1 cellular context compared by ENCODE assay signal in genomic region chr1:35807614-35808375, GRCh38.
TF ChIP-seq lines count a peak whose summit lies in the region.

AGO4 (plus strand) TSS chr1:35808016; CDS start chr1:35808417, 401 bp downstream.

TF ChIP-seq in HEK293, 187 proteins besides CTCF, POLR2A, EP300 and RAD21 (continues in another document):
- no peak for TF ChIP-seq TSHZ1 (tag by site-specific recombination; IDR thresholded peaks at IDR 0.05; ENCODE audit: borderline replicate concordance)
- peak; percentile 75 for TF ChIP-seq ZNF335 (tag by site-specific recombination; conservative IDR thresholded peaks at IDR 0.05)
- no peak for TF ChIP-seq SP2 (tag by site-specific recombination; IDR thresholded peaks at IDR 0.05)
- no peak for TF ChIP-seq ZNF18 (tag by site-specific recombination; IDR thresholded peaks at IDR 0.05)
- no peak for TF ChIP-seq PRDM1 (tag by site-specific recombination; IDR thresholded peaks at IDR 0.05)
- TF ChIP-seq ZNF785 (tag by site-specific recombination; IDR thresholded peaks at IDR 0.05), result no peak; the same call in 1 of the 2 replicates
- TF ChIP-seq ZNF426 (tag by site-specific recombination; IDR thresholded peaks at IDR 0.05), result no peak
- TF ChIP-seq ZNF2 (tag by site-specific recombination; IDR thresholded peaks at IDR 0.05), result peak; percentile 50; the same call in 1 of the 2 replicates
- TF ChIP-seq ZFP3 (tag by site-specific recombination; IDR thresholded peaks at IDR 0.05; ENCODE audit: low read depth), result no peak
- peak; percentile 74 for TF ChIP-seq ZBTB8A (tag by site-specific recombination; IDR thresholded peaks at IDR 0.05)
- TF ChIP-seq ZNF292 (tag by site-specific recombination; IDR thresholded peaks at IDR 0.05; ENCODE audit: borderline replicate concordance, low read depth), result no peak
- TF ChIP-seq ZNF558 (tag by site-specific recombination; IDR thresholded peaks at IDR 0.05), result no peak
- peak; percentile 57; the same call in 1 of the 2 replicates for TF ChIP-seq ZEB2 (tag by site-specific recombination; IDR thresholded peaks at IDR 0.05)
- 0 out of 2 replicates have a peak, but pooled peaks have one; percentile 68 for TF ChIP-seq ZBTB7A (tag by site-specific recombination; IDR thresholded peaks at IDR 0.05; ENCODE audit: low read depth)
- TF ChIP-seq PRDM10 (tag by site-specific recombination; IDR thresholded peaks at IDR 0.05), result 0 out of 2 replicates have a peak, but pooled peaks have one; percentile 9
- no peak for TF ChIP-seq ZNF280D (tag by site-specific recombination; IDR thresholded peaks at IDR 0.05)
- no peak for TF ChIP-seq ZNF521 (tag by site-specific recombination; IDR thresholded peaks at IDR 0.05)
- peak; percentile 35 for TF ChIP-seq GLIS1 (tag by site-specific recombination; IDR thresholded peaks at IDR 0.05)
- TF ChIP-seq ZNF174 (tag by site-specific recombination; IDR thresholded peaks at IDR 0.05), result no peak
- no peak for TF ChIP-seq SETDB1 (IDR thresholded peaks at IDR 0.05; ENCODE audit: insufficient read length, low read length)
- TF ChIP-seq ZBTB20 (tag by site-specific recombination; IDR thresholded peaks at IDR 0.05), result peak; percentile 79
- no peak for TF ChIP-seq ZNF776 (tag by site-specific recombination; IDR thresholded peaks at IDR 0.05; ENCODE audit: borderline replicate concordance)
- 0 out of 2 replicates have a peak, but pooled peaks have one; percentile 34 for TF ChIP-seq ZXDB (tag by site-specific recombination; IDR thresholded peaks at IDR 0.05)
- no peak for TF ChIP-seq ELK4 (IDR thresholded peaks at IDR 0.05; ENCODE audit: borderline replicate concordance, low read depth, low read length)
- no peak for TF ChIP-seq OVOL3 (tag by site-specific recombination; IDR thresholded peaks at IDR 0.05)
- TF ChIP-seq AEBP2 (tag by site-specific recombination; IDR thresholded peaks at IDR 0.05; ENCODE audit: borderline replicate concordance), result no peak
- peak; percentile 44; the same call in 1 of the 2 replicates for TF ChIP-seq ZNF600 (tag by site-specific recombination; IDR thresholded peaks at IDR 0.05)
- no peak for TF ChIP-seq ZBTB6 (tag by site-specific recombination; IDR thresholded peaks at IDR 0.05)
- no peak for TF ChIP-seq ZNF423 (tag by site-specific recombination; IDR thresholded peaks at IDR 0.05)
- TF ChIP-seq ZNF121 (tag by site-specific recombination; IDR thresholded peaks at IDR 0.05), result no peak
- no peak for TF ChIP-seq ZBTB1 (tag by site-specific recombination; IDR thresholded peaks at IDR 0.05)
- peak; percentile 70 for TF ChIP-seq PATZ1 (tag by site-specific recombination; IDR thresholded peaks at IDR 0.05)
- TF ChIP-seq BCL6B (tag by site-specific recombination; IDR thresholded peaks at IDR 0.05), result no peak
- peak; percentile 62; the same call in 1 of the 2 replicates for TF ChIP-seq ZBTB10 (tag by site-specific recombination; IDR thresholded peaks at IDR 0.05)
